ENCODE assay signal across 6 cellular contexts in genomic region chr1:30027247-30027646, GRCh38.
"Had no signal": no experiment of that assay in that cellular context is flagged by ENCODE, and none has a peak within 500 bp of the region (broad histone marks: within the 10 kb centered on the region; RNA-seq: fewer than 3 reads in every experiment).

No MANE protein-coding gene starts in this region.

- H3K4me3 ChIP-seq: K562 had no signal

- DNase-seq: IMR-90, KBM-7 had no signal

- FAIRE-seq: HepG2, HTR-8/SVneo, K562 had no signal

- ATAC-seq: HepG2, K562 had no signal

- H3K27ac ChIP-seq: HL-60 had no signal
